In the genomic region with DNA sequence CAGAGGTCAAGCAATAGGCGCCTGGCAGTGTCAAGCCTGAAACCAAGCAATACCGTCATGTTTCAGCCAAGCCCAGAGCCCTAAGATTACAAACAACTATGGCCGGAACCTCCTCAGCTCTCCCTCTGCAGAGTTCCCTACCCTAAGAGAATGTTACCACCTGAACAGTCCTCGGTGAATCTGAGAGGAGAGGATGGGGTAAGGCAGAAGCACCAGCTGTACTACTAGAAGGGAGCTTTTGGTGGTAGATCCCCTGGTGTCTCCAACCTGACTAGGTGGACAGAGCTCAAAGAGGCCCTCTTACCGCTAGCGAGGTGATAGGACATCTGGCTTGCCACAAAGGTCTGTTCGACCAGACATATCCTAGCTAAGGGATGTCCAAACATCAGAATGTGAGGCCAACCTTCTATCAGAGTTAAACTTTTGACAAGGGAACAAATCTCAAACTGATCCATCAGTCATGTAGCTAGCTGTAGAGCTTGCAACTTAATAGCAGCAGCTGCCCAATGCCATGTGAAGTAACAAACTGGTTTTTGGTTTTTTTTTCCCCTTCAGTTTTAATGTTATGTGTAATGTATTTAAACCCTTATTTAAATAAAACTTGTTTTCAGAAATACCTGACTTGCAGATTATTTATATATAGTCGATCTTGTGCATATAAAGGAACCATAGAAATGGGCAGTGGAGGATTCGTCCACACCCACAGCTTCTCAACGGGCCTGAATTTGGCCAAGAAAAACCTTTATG, we compare ENCODE assay signal across 10 cellular contexts. TPM values are rescaled to one million over a fixed set of nuclear protein-coding genes. Genes with fewer than 3 reads are reported as not detected.
DNase-seq lines count a peak whose midpoint lies in the region; ATAC-seq, FAIRE-seq and TF ChIP-seq lines count a peak whose summit lies in the region.
"Had no signal": no experiment of that assay in that cellular context is flagged by ENCODE, and none has a peak within 500 bp of the region (broad histone marks: within the 10 kb centered on the region; RNA-seq: fewer than 3 reads in every experiment).

No MANE protein-coding gene starts in this region.

- in situ Hi-C loops in SK-MEL-5 (cut with HindIII; ENCODE audit: low pct_unique_long_range_greater_than_20kb, low sequenced_read_pairs), result no loop called here

- no peak for TF ChIP-seq CTCF in progenitor cell of endocrine pancreas (IDR thresholded peaks at IDR 0.05; ENCODE audit: unreplicated experiment)

- peak overlapping the region; percentile 100 for H3K27ac Mint-ChIP-seq in effector memory CD8-positive, alpha-beta T cell
- H3K27ac Mint-ChIP-seq in progenitor cell of endocrine pancreas, result peak overlapping the region; percentile 100

- H3K4me1 Mint-ChIP-seq in effector memory CD8-positive, alpha-beta T cell (ENCODE audit: low read depth in 2 of 2), result peaks cover 26 to 31% of the 10 kb centered on the region in 2 donors
- H3K4me1 Mint-ChIP-seq in progenitor cell of endocrine pancreas (ENCODE audit: low read depth), result peaks cover 14% of the 10 kb centered on the region

- ATAC-seq in effector memory CD8-positive, alpha-beta T cell (replicated peaks), result no peak
- no peak for ATAC-seq in HG02571 (IDR thresholded peaks at IDR 0.05; ENCODE audit: unreplicated experiment)

- peaks cover 75% of the 10 kb centered on the region for H3K36me3 Mint-ChIP-seq in effector memory CD8-positive, alpha-beta T cell (ENCODE audit: insufficient read depth)
- peaks cover 30% of the 10 kb centered on the region for H3K36me3 Mint-ChIP-seq in progenitor cell of endocrine pancreas (ENCODE audit: insufficient read depth)

- H3K4me3 Mint-ChIP-seq in effector memory CD8-positive, alpha-beta T cell, result peak overlapping the region; percentile 98
- H3K4me3 Mint-ChIP-seq in progenitor cell of endocrine pancreas (ENCODE audit: low read depth), result peak overlapping the region; percentile 97

- H3K9me3 Mint-ChIP-seq in effector memory CD8-positive, alpha-beta T cell, result no peaks in the 10 kb centered on the region
- no peaks in the 10 kb centered on the region for H3K9me3 Mint-ChIP-seq in progenitor cell of endocrine pancreas (ENCODE audit: low read depth)

- no peak for FAIRE-seq in GM12892 (lab: Jason Lieb, UNC)
- FAIRE-seq: TTC549 had no signal

- DNase-seq in GM12892 (ENCODE audit: insufficient read length) (no peak), SK-MEL-5 (ENCODE audit: low read depth, low spot score) (peak; percentile 20), progenitor cell of endocrine pancreas (ENCODE audit: low spot score, unreplicated experiment) (no peak), SIG-M5 treated with dmso at 0.1 percent for 504 hours (lab: John Stamatoyannopoulos, UW; ENCODE audit: unreplicated experiment) (no peak), NCI-H146 (lab: John Stamatoyannopoulos, UW) (no peak)
- DNase-seq in effector memory CD8-positive, alpha-beta T cell, result peak; percentile 20 to 42 (median 20)
- DNase-seq: NCI-H1436 treated with DMSO at 0.1 percent for 48 hours had no signal

- peak; percentile 65 for TF ChIP-seq POLR2A in GM12892 (IDR thresholded peaks at IDR 0.05; ENCODE audit: low read depth, low read length)

- H3K27me3 Mint-ChIP-seq in effector memory CD8-positive, alpha-beta T cell, result no peaks in the 10 kb centered on the region
- no peaks in the 10 kb centered on the region for H3K27me3 Mint-ChIP-seq in progenitor cell of endocrine pancreas

RNA-seq across cellular contexts. Expression of gene EIF1, which starts 2.5 kb away (rescaled TPM):
- polyA plus RNA-seq in GM12892 (2012; ENCODE audit: missing spikeins), result 660 TPM
- total RNA-seq in SK-MEL-5 (2014; rRNA removed; shearing (Covaris generic)), result 129 and 155 TPM in 2 replicates
- 378 and 406 TPM in 2 replicates for polyA plus RNA-seq in SK-MEL-5 (2015; cell fraction: cytosol; rRNA removed)
- polyA plus RNA-seq in SK-MEL-5 (2015; cell fraction: nucleus; rRNA removed), result 693 and 817 TPM in 2 replicates
- total RNA-seq in progenitor cell of endocrine pancreas, result 622 and 652 TPM in 2 replicates

RNA-seq across cellular contexts. Expression of gene GAST, which starts 20.9 kb away (rescaled TPM):
- polyA plus RNA-seq in GM12892 (2012; ENCODE audit: missing spikeins), result not detected
- not detected in 2 replicates for total RNA-seq in SK-MEL-5 (2014; rRNA removed; shearing (Covaris generic))
- polyA plus RNA-seq in SK-MEL-5 (2015; cell fraction: cytosol; rRNA removed), result not detected in 2 replicates
- not detected in 2 replicates for polyA plus RNA-seq in SK-MEL-5 (2015; cell fraction: nucleus; rRNA removed)
- total RNA-seq in progenitor cell of endocrine pancreas, result 28.1 and 32.0 TPM in 2 replicates
- total RNA-seq: mononuclear cell had no signal

RNA-seq across cellular contexts. Expression of gene HAP1, which starts 43.2 kb away (rescaled TPM):
- not detected for polyA plus RNA-seq in GM12892 (2012; ENCODE audit: missing spikeins)
- 0.40 and 0.53 TPM in 2 replicates for total RNA-seq in SK-MEL-5 (2014; rRNA removed; shearing (Covaris generic))
- 0.58 and 0.60 TPM in 2 replicates for polyA plus RNA-seq in SK-MEL-5 (2015; cell fraction: cytosol; rRNA removed)
- polyA plus RNA-seq in SK-MEL-5 (2015; cell fraction: nucleus; rRNA removed), result 7.0 and 12.1 TPM in 2 replicates
- total RNA-seq in progenitor cell of endocrine pancreas, result 13.7 and 14.9 TPM in 2 replicates
- total RNA-seq: mononuclear cell had no signal

Comparison
In these comparisons a context has a peak if more than half of its experiments do, and no peak if none do; other contexts are left out.
1. DNase-seq: peak in SK-MEL-5 (single experiment) and effector memory CD8-positive, alpha-beta T cell (3 of 3); none in GM12892 (single experiment), progenitor cell of endocrine pancreas (single experiment), SIG-M5 treated with dmso at 0.1 percent for 504 hours (single experiment) and NCI-H146 (single experiment).
2. RNA of gene GAST, which starts 20.9 kb away (total RNA-seq): 28.1 to 32.0 TPM in progenitor cell of endocrine pancreas; not detected in SK-MEL-5; every median in the first group is over 10 times any median in the second.